22 cellular contexts compared by ENCODE assay signal in the genomic region with DNA sequence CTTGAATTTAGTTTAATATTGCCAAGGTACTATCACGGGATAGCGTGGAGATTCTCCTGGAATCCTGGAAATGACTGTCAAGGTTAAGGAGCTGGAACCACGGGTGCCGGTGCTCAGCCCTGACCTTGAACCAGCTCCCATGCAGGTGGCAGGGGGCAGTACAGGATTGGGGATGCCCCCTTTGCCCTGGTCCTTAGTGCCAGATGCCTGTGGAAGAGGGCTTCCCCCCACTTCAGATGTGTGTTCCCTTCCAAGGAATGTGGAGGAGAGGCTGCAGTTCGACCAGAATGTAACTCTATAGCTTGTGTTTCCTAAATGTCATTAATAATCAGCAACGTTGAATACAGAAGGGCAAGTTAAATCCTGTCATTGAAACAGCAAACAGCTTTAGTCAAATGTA.
DNase-seq lines count a peak whose midpoint lies in the region; ATAC-seq, FAIRE-seq and TF ChIP-seq lines count a peak whose summit lies in the region.
"Had no signal": no experiment of that assay in that cellular context is flagged by ENCODE, and none has a peak within 500 bp of the region (broad histone marks: within the 10 kb centered on the region; RNA-seq: fewer than 3 reads in every experiment).

No MANE protein-coding gene starts in this region.

- TF ChIP-seq CTCF in MCF 10A (IDR thresholded peaks at IDR 0.05; ENCODE audit: unreplicated experiment) (no peak), breast epithelium (IDR thresholded peaks at IDR 0.05) (no peak), GM12878 (IDR thresholded peaks at IDR 0.05 in 2 of 3, conservative IDR thresholded peaks at IDR 0.05 in 1 of 3; ENCODE audit: control insufficient read depth in 2 of 3, extremely low read depth in 1 of 3, insufficient read depth in 1 of 3, low read depth in 3 of 3, low read length in 3 of 3) (peak in 1 of 3 experiments; percentile 18; a peak in 1 of 6 replicates)

- SMC1A ChIA-PET in GM12878 (lab: Charles Lee; ENCODE audit: uncharacterized antibody, unreplicated experiment): no interaction called here

- in situ Hi-C loops in GM12878 (cut with MboI): no loop called here

- DNase-seq in MCF 10A (ENCODE audit: unreplicated experiment): peak; percentile 7
- no peak for DNase-seq in breast epithelium (ENCODE audit: low spot score in 2 of 2)
- DNase-seq in NCI-H1105 (lab: John Stamatoyannopoulos, UW): peak; percentile 35
- no peak for DNase-seq in GM12878 (ENCODE audit: low read depth, low spot score)
- no peak for DNase-seq in stimulated activated effector memory CD8-positive, alpha-beta T cell treated with anti-CD3 and anti-CD28 coated beads, Interleukin-12 subunit alpha, Interleukin-12 subunit beta, amount 100 ng/mL, for 72 hours (ENCODE audit: low spot score in 2 of 2)
- DNase-seq in stimulated activated naive B cell treated with anti-CD40 and anti-IgM and Interleukin-4, amounts not matched to agents 10 μg/mL and 1 μg/mL and 100 μg/mL, for 72 hours: no peak
- no peak for DNase-seq in cerebellar cortex (ENCODE audit: low spot score)
- DNase-seq in SK-N-DZ (ENCODE audit: low spot score): no peak
- DNase-seq: activated CD4-positive, alpha-beta T cell treated with anti-CD3 and anti-CD28 coated beads, Interleukin-2, amount 50 U/mL, for 4 hours; activated gamma-delta T cell; anterior cingulate cortex; Calu3; Karpas-422; mammary epithelial cell; NCI-H2029; right cardiac atrium; SIG-M5; T1000 had no signal

- no TSS peak for BruUV-seq in MCF 10A (replicated peaks; lab: Mats Ljungman, UMichigan)
- BruUV-seq in GM12878 (replicated peaks; lab: Mats Ljungman, UMichigan): no TSS peak

- no peak for TF ChIP-seq EP300 in GM12878 (IDR thresholded peaks at IDR 0.05; ENCODE audit: borderline replicate concordance in 1 of 2, control insufficient read depth in 1 of 2, low read depth in 2 of 2, low read length in 2 of 2)

- no peaks in the 10 kb centered on the region for H3K36me3 ChIP-seq in breast epithelium
- no peaks in the 10 kb centered on the region for H3K36me3 ChIP-seq in GM12878 (ENCODE audit: control insufficient read depth in 2 of 2, insufficient read depth in 2 of 2, low read length in 1 of 2)
- H3K36me3 ChIP-seq: suprapubic skin had no signal

- H3K36me3 Mint-ChIP-seq in MCF 10A (ENCODE audit: insufficient read depth, unreplicated experiment): no peaks in the 10 kb centered on the region
- no peaks in the 10 kb centered on the region for H3K36me3 Mint-ChIP-seq in stimulated activated effector memory CD8-positive, alpha-beta T cell treated with anti-CD3 and anti-CD28 coated beads, Interleukin-12 subunit alpha, Interleukin-12 subunit beta, amount 100 ng/mL, for 72 hours
- H3K36me3 Mint-ChIP-seq in stimulated activated naive B cell treated with anti-CD40 and anti-IgM and Interleukin-4, amounts not matched to agents 10 μg/mL and 1 μg/mL and 100 μg/mL, for 72 hours: no peaks in the 10 kb centered on the region

- H3K4me3 Mint-ChIP-seq in MCF 10A (ENCODE audit: unreplicated experiment): no peak overlapping the region
- no peak overlapping the region for H3K4me3 Mint-ChIP-seq in stimulated activated effector memory CD8-positive, alpha-beta T cell treated with anti-CD3 and anti-CD28 coated beads, Interleukin-12 subunit alpha, Interleukin-12 subunit beta, amount 100 ng/mL, for 72 hours
- H3K4me3 Mint-ChIP-seq in stimulated activated naive B cell treated with anti-CD40 and anti-IgM and Interleukin-4, amounts not matched to agents 10 μg/mL and 1 μg/mL and 100 μg/mL, for 72 hours: no peak overlapping the region
- H3K4me3 Mint-ChIP-seq: naive thymus-derived CD8-positive, alpha-beta T cell had no signal

- no peaks in the 10 kb centered on the region for H3K79me2 ChIP-seq in GM12878 (ENCODE audit: control insufficient read depth, insufficient read depth, low read length)

- peak; percentile 27; the same call in 1 of the 2 replicates for TF ChIP-seq RAD21 in GM12878 (IDR thresholded peaks at IDR 0.05; ENCODE audit: insufficient read depth, low read depth, low read length)

- no peak overlapping the region for H2AFZ ChIP-seq in GM12878 (ENCODE audit: control insufficient read depth, low read depth, low read length)

- TF ChIP-seq POLR2A in breast epithelium (IDR thresholded peaks at IDR 0.05) (no peak), GM12878 (IDR thresholded peaks at IDR 0.05; ENCODE audit: low read depth, low read length) (no peak)

- no peaks in the 10 kb centered on the region for H4K20me1 ChIP-seq in GM12878 (ENCODE audit: control insufficient read depth, insufficient read depth)

- H3K27me3 ChIP-seq in breast epithelium: peaks cover 0 to 19% of the 10 kb centered on the region in 2 donors
- H3K27me3 ChIP-seq in GM12878 (replicated peaks in 1 of 2; ENCODE audit: control insufficient read depth in 2 of 2, insufficient read depth in 2 of 2, low read length in 1 of 2): no peaks in the 10 kb centered on the region

- intact Hi-C loops in MCF 10A (cut with micrococcal nuclease) (no loop called here), breast epithelium (cut with DNase I; ENCODE audit: low total_unique reads) (no loop called here), GM12878 (cut with micrococcal nuclease; ENCODE audit: unreplicated experiment) (no loop called here)

- H3K4me1 ChIP-seq in breast epithelium (no peaks in the 10 kb centered on the region), GM12878 (ENCODE audit: control insufficient read depth, insufficient read depth, low read length) (no peaks in the 10 kb centered on the region)

- H3K27ac ChIP-seq in breast epithelium (no peak overlapping the region), GM12878 (ENCODE audit: control insufficient read depth, insufficient read depth) (no peak overlapping the region)
- H3K27ac ChIP-seq: HL-60, suprapubic skin had no signal

- H3K9me3 Mint-ChIP-seq in MCF 10A (ENCODE audit: unreplicated experiment): no peaks in the 10 kb centered on the region
- no peaks in the 10 kb centered on the region for H3K9me3 Mint-ChIP-seq in stimulated activated effector memory CD8-positive, alpha-beta T cell treated with anti-CD3 and anti-CD28 coated beads, Interleukin-12 subunit alpha, Interleukin-12 subunit beta, amount 100 ng/mL, for 72 hours
- H3K9me3 Mint-ChIP-seq in stimulated activated naive B cell treated with anti-CD40 and anti-IgM and Interleukin-4, amounts not matched to agents 10 μg/mL and 1 μg/mL and 100 μg/mL, for 72 hours: peaks cover 0 to 2% of the 10 kb centered on the region in 2 donors
- H3K9me3 Mint-ChIP-seq: naive thymus-derived CD8-positive, alpha-beta T cell had no signal

- WGBS in GM12878 (ENCODE audit: insufficient coverage, insufficient replicate concordance, low lambda C conversion rate, missing lambda C conversion rate): 15% methylated on average over 6 of the region's 6 CpGs

- H3K4me3 ChIP-seq in breast epithelium (no peak overlapping the region), GM12878 (no peak overlapping the region)
- H3K4me3 ChIP-seq: suprapubic skin had no signal

- CTCF ChIA-PET in MCF 10A (lab: Yijun Ruan, JAX): interaction anchor here (0.8 kb wide), 1 partner anchor 878 kb away, joined by 3 read pairs; no protein-coding TSS in a partner anchor
- CTCF ChIA-PET in GM12878 (lab: Yijun Ruan, JAX): interaction anchor here (0.5 to 1.7 kb wide), 4 partner anchors 12 to 759 kb away, joined by 3 read pairs; no protein-coding TSS in a partner anchor

- H3K4me2 ChIP-seq in GM12878 (ENCODE audit: control insufficient read depth, insufficient read depth): no peak overlapping the region

- no peak overlapping the region for H3K27ac Mint-ChIP-seq in MCF 10A (ENCODE audit: low read depth, unreplicated experiment)
- H3K27ac Mint-ChIP-seq in stimulated activated effector memory CD8-positive, alpha-beta T cell treated with anti-CD3 and anti-CD28 coated beads, Interleukin-12 subunit alpha, Interleukin-12 subunit beta, amount 100 ng/mL, for 72 hours: no peak overlapping the region
- no peak overlapping the region for H3K27ac Mint-ChIP-seq in stimulated activated naive B cell treated with anti-CD40 and anti-IgM and Interleukin-4, amounts not matched to agents 10 μg/mL and 1 μg/mL and 100 μg/mL, for 72 hours

- H3K4me1 Mint-ChIP-seq in MCF 10A (ENCODE audit: insufficient read depth, unreplicated experiment): no peaks in the 10 kb centered on the region
- no peaks in the 10 kb centered on the region for H3K4me1 Mint-ChIP-seq in stimulated activated effector memory CD8-positive, alpha-beta T cell treated with anti-CD3 and anti-CD28 coated beads, Interleukin-12 subunit alpha, Interleukin-12 subunit beta, amount 100 ng/mL, for 72 hours
- H3K4me1 Mint-ChIP-seq in stimulated activated naive B cell treated with anti-CD40 and anti-IgM and Interleukin-4, amounts not matched to agents 10 μg/mL and 1 μg/mL and 100 μg/mL, for 72 hours: peaks cover 0 to 2% of the 10 kb centered on the region in 2 donors

- FAIRE-seq in GM12878 (lab: Jason Lieb, UNC): no peak
- FAIRE-seq: colon had no signal

- POLR2A ChIA-PET in MCF 10A (lab: Yijun Ruan, JAX): interaction anchor here (1.2 kb wide), 1 partner anchor 13 kb away, joined by 4 read pairs; no protein-coding TSS in a partner anchor
- POLR2A ChIA-PET in GM12878 (lab: Charles Lee): no interaction called here

- no peaks in the 10 kb centered on the region for H3K9me3 ChIP-seq in breast epithelium
- no peaks in the 10 kb centered on the region for H3K9me3 ChIP-seq in GM12878 (replicated peaks; ENCODE audit: control insufficient read depth, insufficient read depth, low read length)
- H3K9me3 ChIP-seq: suprapubic skin had no signal

- peaks cover 39% of the 10 kb centered on the region for H3K27me3 Mint-ChIP-seq in MCF 10A (ENCODE audit: insufficient read depth, unreplicated experiment)
- H3K27me3 Mint-ChIP-seq in stimulated activated naive B cell treated with anti-CD40 and anti-IgM and Interleukin-4, amounts not matched to agents 10 μg/mL and 1 μg/mL and 100 μg/mL, for 72 hours: peaks cover 0 to 6% of the 10 kb centered on the region in 2 donors

- RAD21 ChIA-PET in GM12878 (lab: Charles Lee; ENCODE audit: unreplicated experiment): interaction anchor here (1.1 kb wide), 1 partner anchor 239 kb away, joined by 3 read pairs; no protein-coding TSS in a partner anchor

- ATAC-seq in GM12878: no peak
- peak; percentile 51 for ATAC-seq in stimulated activated effector memory CD8-positive, alpha-beta T cell treated with anti-CD3 and anti-CD28 coated beads, Interleukin-12 subunit alpha, Interleukin-12 subunit beta, amount 100 ng/mL, for 72 hours
- ATAC-seq in stimulated activated naive B cell treated with anti-CD40 and anti-IgM and Interleukin-4, amounts not matched to agents 10 μg/mL and 1 μg/mL and 100 μg/mL, for 72 hours (replicated peaks): no peak
- ATAC-seq: naive thymus-derived CD8-positive, alpha-beta T cell had no signal

- H3K9ac ChIP-seq in GM12878 (ENCODE audit: control insufficient read depth, insufficient read depth, low read length): no peak overlapping the region

TF ChIP-seq in GM12878, 131 proteins besides CTCF, POLR2A, EP300 and RAD21:
- no peak for TF ChIP-seq ZBED1 (IDR thresholded peaks at IDR 0.05; ENCODE audit: borderline replicate concordance)
- TF ChIP-seq LARP7 (IDR thresholded peaks at IDR 0.05): no peak
- no peak for TF ChIP-seq EGR1 (IDR thresholded peaks at IDR 0.05; ENCODE audit: borderline replicate concordance in 1 of 2, low read depth in 2 of 2, low read length in 2 of 2)

Comparison
In these comparisons a context has a peak if more than half of its experiments do, and no peak if none do; other contexts are left out.
1. DNase-seq: peak in MCF 10A (single experiment) and NCI-H1105 (single experiment); none in breast epithelium (0 of 2), GM12878 (single experiment), stimulated activated effector memory CD8-positive, alpha-beta T cell treated with anti-CD3 and anti-CD28 coated beads, Interleukin-12 subunit alpha, Interleukin-12 subunit beta, amount 100 ng/mL, for 72 hours (0 of 2), stimulated activated naive B cell treated with anti-CD40 and anti-IgM and Interleukin-4, amounts not matched to agents 10 μg/mL and 1 μg/mL and 100 μg/mL, for 72 hours (single experiment), cerebellar cortex (single experiment) and SK-N-DZ (single experiment).